28 cellular contexts compared by ENCODE assay signal in the genomic region with DNA sequence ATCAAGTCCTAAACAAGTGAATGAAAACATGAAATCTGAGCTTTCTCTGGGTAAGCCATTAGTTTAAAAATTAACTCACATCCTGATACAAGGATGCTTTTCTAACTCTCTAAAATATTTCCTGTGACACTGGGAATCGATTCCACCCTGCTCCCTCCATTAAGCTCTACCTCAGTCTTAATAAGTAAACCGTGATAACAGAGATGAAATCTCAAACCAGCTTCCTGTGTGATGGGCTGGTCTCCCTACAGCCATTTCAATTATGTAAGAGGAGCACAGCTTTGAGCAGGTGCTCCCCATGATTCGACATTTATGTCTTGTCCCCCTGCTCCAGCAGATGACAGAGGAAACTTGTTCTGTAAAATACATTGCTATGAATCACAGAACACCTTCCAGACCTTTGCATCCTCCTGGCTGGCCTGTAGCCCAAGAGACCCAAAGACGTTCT. TPM values are rescaled to one million over a fixed set of nuclear protein-coding genes. Genes with fewer than 3 reads are reported as not detected.
DNase-seq lines count a peak whose midpoint lies in the region; ATAC-seq and TF ChIP-seq lines count a peak whose summit lies in the region.
"Had no signal": no experiment of that assay in that cellular context is flagged by ENCODE, and none has a peak within 500 bp of the region (broad histone marks: within the 10 kb centered on the region; RNA-seq: fewer than 3 reads in every experiment).

No MANE protein-coding gene starts in this region.

- in situ Hi-C loops in Caki2 (cut with HindIII; ENCODE audit: low pct_unique_long_range_greater_than_20kb, low sequenced_read_pairs) = no loop called here

- no peaks in the 10 kb centered on the region for H3K4me1 ChIP-seq in colonic mucosa
- H3K4me1 ChIP-seq: parathyroid adenoma, right lobe of liver, tibial nerve had no signal

- ATAC-seq in HG02678 (IDR thresholded peaks at IDR 0.05; ENCODE audit: unreplicated experiment) = peak; percentile 59
- ATAC-seq: activated CD4-positive, alpha-beta T cell treated with anti-CD3 and anti-CD28 coated beads for 36 hours; GM23338; left ventricle myocardium superior; stimulated activated naive CD8-positive, alpha-beta T cell treated with anti-CD3 and anti-CD28 coated beads, Interleukin-15, amount 100 ng/mL, for 72 hours had no signal

- CTCF ChIA-PET in HEK293T (lab: Yijun Ruan, JAX) = no interaction called here

- TF ChIP-seq CTCF in colonic mucosa (IDR thresholded peaks at IDR 0.05) (no peak), nephron progenitor cell (IDR thresholded peaks at IDR 0.05) (no peak), HFFc6 (IDR thresholded peaks at IDR 0.05) (no peak)

- H3K9ac ChIP-seq in colonic mucosa (ENCODE audit: low read depth in 2 of 2, low read length in 2 of 2) = peak overlapping the region in 1 of 2 donors; percentile 27
- H3K9ac ChIP-seq: KMS-11, parathyroid adenoma had no signal

- peak; percentile 87 for DNase-seq in Caki2 (ENCODE audit: low read depth)
- no peak for DNase-seq in colonic mucosa
- no peak for DNase-seq in nephron progenitor cell
- no peak for DNase-seq in HEK293T (ENCODE audit: extremely low spot score)
- DNase-seq in NCI-H2107 treated with DMSO at 0.1 percent for 48 hours (lab: John Stamatoyannopoulos, UW; ENCODE audit: unreplicated experiment) = no peak
- no peak for DNase-seq in HFFc6
- DNase-seq in GM19238 (ENCODE audit: insufficient read length, low spot score) = no peak
- DNase-seq: activated CD4-positive, alpha-beta T cell treated with anti-CD3 and anti-CD28 coated beads for 36 hours; activated CD8-positive, alpha-beta memory T cell treated with anti-CD3 and anti-CD28 coated beads for 24 hours; activated naive CD4-positive, alpha-beta T cell; activated T-cell treated with anti-CD3 and anti-CD28 coated beads, Interleukin-2, amount 50 U/mL, for 24 hours; BE2C; DMS79 treated with DMSO at 0.1 percent for 48 hours; effector memory CD4-positive, alpha-beta T cell; foreskin fibroblast; left ventricle myocardium superior; midbrain; NCI-H2171 treated with DMSO at 0.1 percent for 48 hours; NCI-H524 treated with DMSO at 0.1 percent for 48 hours; right lobe of liver; stimulated activated naive CD8-positive, alpha-beta T cell treated with anti-CD3 and anti-CD28 coated beads, Interleukin-15, amount 100 ng/mL, for 72 hours had no signal

- POLR2A ChIA-PET in HEK293T (lab: Yijun Ruan, JAX) = interaction anchor here (1.4 kb wide), 1 partner anchor 8 kb away, joined by 3 read pairs; no protein-coding TSS in a partner anchor

- H3K9me3 ChIP-seq in colonic mucosa = no peaks in the 10 kb centered on the region
- H3K9me3 ChIP-seq: BE2C, right lobe of liver, tibial nerve had no signal

- no peaks in the 10 kb centered on the region for H3K36me3 ChIP-seq in colonic mucosa
- H3K36me3 ChIP-seq: BE2C, right lobe of liver had no signal

- H3K4me3 ChIP-seq in colonic mucosa = no peak overlapping the region
- H3K4me3 ChIP-seq: GM23338, right lobe of liver, tibial nerve had no signal

- H3K27ac Mint-ChIP-seq in nephron progenitor cell (peak overlapping the region; percentile 50), HFFc6 (no peak overlapping the region; the same call in 1 of the 2 replicates)
- H3K27ac Mint-ChIP-seq: activated CD4-positive, alpha-beta T cell treated with anti-CD3 and anti-CD28 coated beads for 36 hours; activated T-cell treated with anti-CD3 and anti-CD28 coated beads, Interleukin-2, amount 50 U/mL, for 24 hours; brain; GM23338; stimulated activated naive CD8-positive, alpha-beta T cell treated with anti-CD3 and anti-CD28 coated beads, Interleukin-15, amount 100 ng/mL, for 72 hours; T-helper 1 cell treated with Interleukin-12 subunit alpha and Interleukin-12 subunit beta and Interleukin-4 antibody, amounts not matched to agents 30 μg/mL and 1 μg/mL, for 36 hours had no signal

- H3K9me3 Mint-ChIP-seq in nephron progenitor cell (no peaks in the 10 kb centered on the region), HFFc6 (no peaks in the 10 kb centered on the region)
- H3K9me3 Mint-ChIP-seq: activated T-cell treated with anti-CD3 and anti-CD28 coated beads, Interleukin-2, amount 50 U/mL, for 24 hours; brain; GM23338; stimulated activated naive CD8-positive, alpha-beta T cell treated with anti-CD3 and anti-CD28 coated beads, Interleukin-15, amount 100 ng/mL, for 72 hours had no signal

- no peak overlapping the region for H3K4me3 Mint-ChIP-seq in nephron progenitor cell
- H3K4me3 Mint-ChIP-seq in HFFc6 = no peak overlapping the region
- H3K4me3 Mint-ChIP-seq: activated CD4-positive, alpha-beta T cell treated with anti-CD3 and anti-CD28 coated beads for 36 hours; activated T-cell treated with anti-CD3 and anti-CD28 coated beads, Interleukin-2, amount 50 U/mL, for 24 hours; brain; GM23338; stimulated activated naive CD8-positive, alpha-beta T cell treated with anti-CD3 and anti-CD28 coated beads, Interleukin-15, amount 100 ng/mL, for 72 hours; T-helper 1 cell treated with Interleukin-12 subunit alpha and Interleukin-12 subunit beta and Interleukin-4 antibody, amounts not matched to agents 30 μg/mL and 1 μg/mL, for 36 hours had no signal

- H3K27me3 Mint-ChIP-seq in nephron progenitor cell (ENCODE audit: low read depth, poor library complexity) = no peaks in the 10 kb centered on the region
- no peaks in the 10 kb centered on the region; the same call in 1 of the 2 replicates for H3K27me3 Mint-ChIP-seq in HFFc6 (ENCODE audit: insufficient read depth)
- H3K27me3 Mint-ChIP-seq: activated CD4-positive, alpha-beta T cell treated with anti-CD3 and anti-CD28 coated beads for 36 hours; activated T-cell treated with anti-CD3 and anti-CD28 coated beads, Interleukin-2, amount 50 U/mL, for 24 hours; brain; stimulated activated naive CD8-positive, alpha-beta T cell treated with anti-CD3 and anti-CD28 coated beads, Interleukin-15, amount 100 ng/mL, for 72 hours had no signal

- H3K27ac ChIP-seq in colonic mucosa = peak overlapping the region; percentile 75
- H3K27ac ChIP-seq: KMS-11, parathyroid adenoma, right lobe of liver, tibial nerve had no signal

- intact Hi-C loops in colonic mucosa (cut with DNase I) = no loop called here

- no peaks in the 10 kb centered on the region for H3K4me1 Mint-ChIP-seq in nephron progenitor cell
- H3K4me1 Mint-ChIP-seq in HFFc6 (ENCODE audit: low read depth) = no peaks in the 10 kb centered on the region
- H3K4me1 Mint-ChIP-seq: activated CD4-positive, alpha-beta T cell treated with anti-CD3 and anti-CD28 coated beads for 36 hours; brain; stimulated activated naive CD8-positive, alpha-beta T cell treated with anti-CD3 and anti-CD28 coated beads, Interleukin-15, amount 100 ng/mL, for 72 hours had no signal

- H3K27me3 ChIP-seq in colonic mucosa = no peaks in the 10 kb centered on the region
- H3K27me3 ChIP-seq: BE2C, right lobe of liver, tibial nerve had no signal

- H3K36me3 Mint-ChIP-seq in nephron progenitor cell (ENCODE audit: low read depth) = no peaks in the 10 kb centered on the region
- H3K36me3 Mint-ChIP-seq in HFFc6 (ENCODE audit: low read depth) = no peaks in the 10 kb centered on the region
- H3K36me3 Mint-ChIP-seq: brain had no signal

TF ChIP-seq in HEK293T, 16 proteins besides CTCF, POLR2A, EP300 and RAD21:
- no peak for TF ChIP-seq CTBP1 (IDR thresholded peaks at IDR 0.05; ENCODE audit: borderline replicate concordance)
- no peak for TF ChIP-seq LEF1 (IDR thresholded peaks at IDR 0.05; ENCODE audit: borderline replicate concordance)
- TF ChIP-seq, protein P1, sequence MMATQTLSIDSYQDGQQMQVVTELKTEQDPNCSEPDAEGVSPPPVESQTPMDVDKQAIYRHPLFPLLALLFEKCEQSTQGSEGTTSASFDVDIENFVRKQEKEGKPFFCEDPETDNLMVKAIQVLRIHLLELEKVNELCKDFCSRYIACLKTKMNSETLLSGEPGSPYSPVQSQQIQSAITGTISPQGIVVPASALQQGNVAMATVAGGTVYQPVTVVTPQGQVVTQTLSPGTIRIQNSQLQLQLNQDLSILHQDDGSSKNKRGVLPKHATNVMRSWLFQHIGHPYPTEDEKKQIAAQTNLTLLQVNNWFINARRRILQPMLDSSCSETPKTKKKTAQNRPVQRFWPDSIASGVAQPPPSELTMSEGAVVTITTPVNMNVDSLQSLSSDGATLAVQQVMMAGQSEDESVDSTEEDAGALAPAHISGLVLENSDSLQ (IDR thresholded peaks at IDR 0.05) = no peak
- TF ChIP-seq HDGF (IDR thresholded peaks at IDR 0.05; ENCODE audit: borderline replicate concordance) = no peak

RNA-seq across cellular contexts. Expression of a gene that starts 59.0 kb away (rescaled TPM):
- 16.3 and 25.8 TPM in 2 replicates for total RNA-seq in Caki2 (2014; rRNA removed; shearing (Covaris generic); ENCODE audit: low replicate concordance)
- total RNA-seq in colonic mucosa = 10 to 100 TPM; 23.5 to 56.0 TPM
- total RNA-seq in HFFc6 (2021; fragmentation: NEBNext Ultra II Directional; extraction: Animal tissue kit (Norgen Biotek cat#: 25700)) = 10 to 100 TPM; 10.0 to 25.2 (median 22.8) TPM
